In genomic region chr6:161313475-161313874, GRCh38 we compare ENCODE assay signal across 5 cellular contexts. TPM values are rescaled to one million over a fixed set of nuclear protein-coding genes. Genes with fewer than 3 reads are reported as not detected.
DNase-seq lines count a peak whose midpoint lies in the region; ATAC-seq, FAIRE-seq and TF ChIP-seq lines count a peak whose summit lies in the region.
"Not testable (repeated sequence)": the region's sequence is repeated elsewhere in the genome, so short reads cannot be mapped to it uniquely, and the experiment has no call there.

No MANE protein-coding gene starts in this region.

- H3K9ac ChIP-seq in K562 (ENCODE audit: insufficient read depth in 1 of 2, low read depth in 2 of 2, low read length in 2 of 2): peak overlapping the region in 1 of 2 experiments; percentile 88; a peak in 2 of 4 replicates
- H3K9ac ChIP-seq in endodermal cell (ENCODE audit: extremely low read depth, low read length, poor library complexity, severe bottlenecking); mesendoderm (ENCODE audit: low read length): not testable (repeated sequence)

- TF ChIP-seq CTCF in K562 (IDR thresholded peaks at IDR 0.05 in 2 of 3, conservative IDR thresholded peaks at IDR 0.05 in 1 of 3; ENCODE audit: insufficient read depth in 2 of 3, low read depth in 1 of 3, low read length in 3 of 3); endodermal cell (conservative IDR thresholded peaks at IDR 0.05); esophagus muscularis mucosa (IDR thresholded peaks at IDR 0.05): not testable (repeated sequence)

- not testable (repeated sequence) for H2BK120ac ChIP-seq in mesendoderm (ENCODE audit: low read depth, low read length)

- not testable (repeated sequence) for H3K27me3 ChIP-seq in K562 (ENCODE audit: control insufficient read depth in 2 of 2, insufficient read depth in 2 of 2, low read length in 2 of 2); endodermal cell (ENCODE audit: control insufficient read depth, insufficient read depth, low read length, poor library complexity, severe bottlenecking); esophagus muscularis mucosa; mesendoderm (ENCODE audit: insufficient read depth, low read length, poor library complexity)

- not testable (repeated sequence) for H3K36me3 Mint-ChIP-seq in endodermal cell (ENCODE audit: low read depth)

- DNase-seq in ELF-1 (ENCODE audit: low read depth, low spot score): peak; percentile 36
- DNase-seq in K562 (ENCODE audit: extremely low read depth in 1 of 4, low spot score in 3 of 4): peak in 1 of 4 experiments; percentile 42
- not testable (repeated sequence) for DNase-seq in endodermal cell
- peak; percentile 10 for DNase-seq in esophagus muscularis mucosa (ENCODE audit: extremely low spot score)
- DNase-seq in mesendoderm: peak; percentile 82

- peak overlapping the region; percentile 77; the same call in 2 of the 3 replicates for H3K27ac ChIP-seq in K562 (ENCODE audit: extremely low read depth, low read depth, low read length)
- not testable (repeated sequence) for H3K27ac ChIP-seq in endodermal cell (ENCODE audit: low read depth, low read length); esophagus muscularis mucosa (replicated peaks in 1 of 4); mesendoderm (ENCODE audit: low read depth, low read length)

- POLR2A ChIA-PET in K562 (lab: Yijun Ruan, JAX): interaction anchor here (1.6 kb wide), 1 partner anchor 8 kb away, joined by 7 read pairs; no protein-coding TSS in a partner anchor

- H3K4me1 Mint-ChIP-seq in endodermal cell: peaks cover 16% of the 10 kb centered on the region

- H2AK5ac ChIP-seq in mesendoderm (ENCODE audit: low read length): not testable (repeated sequence)

- H3K4me2 ChIP-seq in K562 (ENCODE audit: insufficient read depth, low read length): peak overlapping the region; percentile 93
- not testable (repeated sequence) for H3K4me2 ChIP-seq in mesendoderm (ENCODE audit: low read length)

- H3K9me3 ChIP-seq in K562 (replicated peaks; ENCODE audit: control insufficient read depth, insufficient read depth, low read depth, low read length); esophagus muscularis mucosa: not testable (repeated sequence)
- H3K9me3 ChIP-seq in endodermal cell (ENCODE audit: control insufficient read depth, low read length): peaks cover 13% of the 10 kb centered on the region

- CTCF ChIA-PET in K562 (lab: Yijun Ruan, JAX; ENCODE audit: low intra/inter-chr PET ratio): not testable (repeated sequence)

- H4K5ac ChIP-seq in mesendoderm (ENCODE audit: low read length): not testable (repeated sequence)

- not testable (repeated sequence) for H3K27me3 Mint-ChIP-seq in endodermal cell (ENCODE audit: insufficient read depth)

- in situ Hi-C loops in K562 (cut with MboI): not testable (repeated sequence)

- H4K20me1 ChIP-seq in K562 (replicated peaks; ENCODE audit: control insufficient read depth, insufficient read depth, low read length): not testable (repeated sequence)

- TF ChIP-seq EP300 in K562 (IDR thresholded peaks at IDR 0.05; ENCODE audit: low read length); esophagus muscularis mucosa (IDR thresholded peaks at IDR 0.05): not testable (repeated sequence)

- H3K79me1 ChIP-seq in mesendoderm (ENCODE audit: low read length): not testable (repeated sequence)

- H3K56ac ChIP-seq in mesendoderm (ENCODE audit: low read length): not testable (repeated sequence)

- H3K9me3 Mint-ChIP-seq in endodermal cell: peaks cover 26% of the 10 kb centered on the region

- H3K18ac ChIP-seq in mesendoderm (ENCODE audit: low read length): not testable (repeated sequence)

- H3K4me3 ChIP-seq in K562: peak overlapping the region; percentile 56
- not testable (repeated sequence) for H3K4me3 ChIP-seq in endodermal cell (ENCODE audit: low read length); esophagus muscularis mucosa; mesendoderm (ENCODE audit: low read length)

- peaks cover 13% of the 10 kb centered on the region; the same call in 2 of the 3 replicates for H3K36me3 ChIP-seq in K562 (ENCODE audit: control insufficient read depth, insufficient read depth, low read length)
- not testable (repeated sequence) for H3K36me3 ChIP-seq in endodermal cell (ENCODE audit: control insufficient read depth, insufficient read depth, low read length); esophagus muscularis mucosa; mesendoderm (ENCODE audit: control insufficient read depth, insufficient read depth, low read length)

- TF ChIP-seq RAD21 in K562 (CRISPR knock-in tag; conservative IDR thresholded peaks at IDR 0.05 in 1 of 2, IDR thresholded peaks at IDR 0.05 in 1 of 2): not testable (repeated sequence)

- H3K27ac Mint-ChIP-seq in endodermal cell: peak overlapping the region; percentile 74

- not testable (repeated sequence) for H3K4me1 ChIP-seq in K562 (replicated peaks in 1 of 2; ENCODE audit: control insufficient read depth in 2 of 2, insufficient read depth in 2 of 2, low read length in 2 of 2); endodermal cell (ENCODE audit: control insufficient read depth, insufficient read depth, low read length); esophagus muscularis mucosa; mesendoderm (ENCODE audit: control insufficient read depth, low read depth, low read length)

- H3K4me3 Mint-ChIP-seq in endodermal cell: not testable (repeated sequence)

- H3K23ac ChIP-seq in mesendoderm (ENCODE audit: low read length): not testable (repeated sequence)

- peak overlapping the region; percentile 97 for H2AFZ ChIP-seq in K562 (ENCODE audit: low read depth, low read length)

- H4K8ac ChIP-seq in mesendoderm (ENCODE audit: low read depth, low read length): not testable (repeated sequence)

- not testable (repeated sequence) for BruUV-seq in K562 (replicated peaks; lab: Mats Ljungman, UMichigan)

- H3K79me2 ChIP-seq in K562 (ENCODE audit: control insufficient read depth, insufficient read depth, low read length): peaks cover 27% of the 10 kb centered on the region; the same call in 2 of the 3 replicates
- not testable (repeated sequence) for H3K79me2 ChIP-seq in mesendoderm (ENCODE audit: control insufficient read depth, insufficient read depth, low read length)

- not testable (repeated sequence) for H3K9me1 ChIP-seq in K562 (ENCODE audit: control insufficient read depth, insufficient read depth, low read length)

- H2BK5ac ChIP-seq in mesendoderm (ENCODE audit: low read length): not testable (repeated sequence)

- FAIRE-seq in K562 (lab: Jason Lieb, UNC): not testable (repeated sequence)

- H2BK15ac ChIP-seq in mesendoderm (replicated peaks; ENCODE audit: low read depth): not testable (repeated sequence)

- H3K4ac ChIP-seq in mesendoderm (ENCODE audit: low read depth, low read length): not testable (repeated sequence)

- 13% methylated on average over 3 of the region's 3 CpGs for WGBS in K562 (ENCODE audit: insufficient coverage, low coverage, missing lambda C conversion rate)
- 51 to 63% methylated on average over 3 of the region's 3 CpGs for WGBS in endodermal cell (ENCODE audit: insufficient coverage in 1 of 2, insufficient read length in 1 of 2), 2 experiments
- 68% methylated on average over 3 of the region's 3 CpGs for WGBS in esophagus muscularis mucosa
- WGBS in mesendoderm (ENCODE audit: extremely low coverage, insufficient coverage, low lambda C conversion rate): no CpG with 5 or more reads among the region's 3 CpGs

- not testable (repeated sequence) for ATAC-seq in K562

- not testable (repeated sequence) for TF ChIP-seq POLR2A in K562 (conservative IDR thresholded peaks at IDR 0.05); esophagus muscularis mucosa (IDR thresholded peaks at IDR 0.05; ENCODE audit: low read depth)

- intact Hi-C loops in K562 (cut with micrococcal nuclease); esophagus muscularis mucosa (cut with DNase I): not testable (repeated sequence)

TF ChIP-seq in K562, 482 proteins besides CTCF, POLR2A, EP300 and RAD21 (continues in another document):
- peak; percentile 51; the same call in 1 of the 2 replicates for TF ChIP-seq SOX6 (IDR thresholded peaks at IDR 0.05)

RNA-seq across cellular contexts. Expression of gene AGPAT4, which starts 39.6 kb away (rescaled TPM):
- total RNA-seq in K562 (2011; cell fraction: chromatin; rRNA removed; ENCODE audit: low replicate concordance): 90.5 and 109 TPM in 2 replicates
- total RNA-seq in K562 (2011; cell fraction: nucleolus; rRNA removed): 65.2 and 67.4 TPM in 2 replicates
- 60.1 and 75.0 TPM in 2 replicates for total RNA-seq in K562 (2011; cell fraction: nucleoplasm; rRNA removed)
- total RNA-seq in K562 (2014; rRNA removed) (4.5 and 6.7 TPM in 2 replicates), K562 (2014; rRNA removed; fragmentation: Illumina TruSeq; extraction: Trizol) (7.1 and 7.9 TPM in 2 replicates), K562 (2015; rRNA removed; fragmentation: Illumina TruSeq; extraction: Trizol) (5.0 and 5.6 TPM in 2 replicates), K562 (2021) (9.2 and 9.7 TPM in 2 replicates), endodermal cell (10 to 100 TPM; 61.0 to 61.1 TPM), esophagus muscularis mucosa (10 to 100 TPM in 2 of 4 donors, 1 to 10 TPM in 2; 7.9 to 12.6 (median 10.0) TPM)
- polyA plus RNA-seq in K562 (2011; rRNA removed) (15.0 and 17.0 TPM in 2 replicates), K562 (2014; fragmentation: Illumina TruSeq; extraction: Trizol) (5.6 and 5.7 TPM in 2 replicates), K562 (2014; fragmentation: Nextera tagmentation; extraction: Ambion mirVana) (1 to 10 TPM; 2.2 to 3.4 TPM), K562 (2014; rRNA removed) (7.2 and 7.3 TPM in 2 replicates)
- polyA plus RNA-seq in K562 (2011; cell fraction: cytosol; rRNA removed): 9.2 and 14.2 TPM in 2 replicates
- polyA plus RNA-seq in K562 (2011; cell fraction: nucleus; rRNA removed): 62.4 and 68.7 TPM in 2 replicates
- 5.3 and 8.6 TPM in 2 replicates for polyA plus RNA-seq in K562 (2012)
- polyA minus RNA-seq in K562 (2011; rRNA and poly(A)+ RNA removed): 31.8 and 34.7 TPM in 2 replicates
- 6.3 and 8.8 TPM in 2 replicates for polyA minus RNA-seq in K562 (2011; cell fraction: cytosol; rRNA and poly(A)+ RNA removed)
- polyA minus RNA-seq in K562 (2011; cell fraction: nucleus; rRNA and poly(A)+ RNA removed): 36.2 and 58.6 TPM in 2 replicates
- polyA plus RNA-seq in endodermal cell (2013, experiment 1 of 2): 33.8 TPM
- polyA plus RNA-seq in endodermal cell (2013, experiment 2 of 2): 30.0 TPM
- 12.2 TPM for polyA plus RNA-seq in mesendoderm (2013, experiment 1 of 2)
- 10.8 TPM for polyA plus RNA-seq in mesendoderm (2013, experiment 2 of 2)
